In genomic region chr14:94904636-94905035, GRCh38 we compare ENCODE assay signal across 18 cellular contexts.
DNase-seq lines count a peak whose midpoint lies in the region; ATAC-seq and TF ChIP-seq lines count a peak whose summit lies in the region.
"Had no signal": no experiment of that assay in that cellular context is flagged by ENCODE, and none has a peak within 500 bp of the region (broad histone marks: within the 10 kb centered on the region; RNA-seq: fewer than 3 reads in every experiment).

No MANE protein-coding gene starts in this region.

- H3K14ac ChIP-seq in neuronal stem cell (ENCODE audit: low read length) = no peak overlapping the region

- H2BK5ac ChIP-seq in neuronal stem cell (ENCODE audit: low read length) = no peak overlapping the region

- H3K36me3 ChIP-seq in SJSA1 = no peaks in the 10 kb centered on the region
- H3K36me3 ChIP-seq in neuronal stem cell (replicated peaks in 1 of 2; ENCODE audit: control insufficient read depth in 2 of 2, insufficient read depth in 2 of 2, low read length in 2 of 2) = no peaks in the 10 kb centered on the region
- H3K36me3 ChIP-seq: BE2C, heart left ventricle, tibial artery had no signal

- H3K79me1 ChIP-seq in neuronal stem cell (ENCODE audit: low read depth, low read length) = no peaks in the 10 kb centered on the region

- H3K9me3 ChIP-seq in SJSA1 (replicated peaks) (no peaks in the 10 kb centered on the region), neuronal stem cell (replicated peaks in 1 of 2; ENCODE audit: control insufficient read depth in 2 of 2, insufficient read depth in 1 of 2, low read depth in 1 of 2, low read length in 2 of 2) (no peaks in the 10 kb centered on the region)
- H3K9me3 ChIP-seq: BE2C, heart left ventricle, tibial artery had no signal

- H4K8ac ChIP-seq in neuronal stem cell (ENCODE audit: low read depth, low read length) = no peak overlapping the region

- no peak overlapping the region for H3K18ac ChIP-seq in neuronal stem cell (ENCODE audit: low read length)

- H2BK12ac ChIP-seq in neuronal stem cell (ENCODE audit: low read length) = no peak overlapping the region

- no peak overlapping the region for H3K4ac ChIP-seq in neuronal stem cell (ENCODE audit: low read length)

- no peak overlapping the region for H2BK15ac ChIP-seq in neuronal stem cell (ENCODE audit: low read length)

- no peak for TF ChIP-seq CTCF in fibroblast of mammary gland (conservative IDR thresholded peaks at IDR 0.05; ENCODE audit: control insufficient read depth, insufficient read depth, low read depth, low read length)

- H3K27ac ChIP-seq in SJSA1 (peak overlapping the region; percentile 94), neuronal stem cell (replicated peaks; ENCODE audit: low read length) (peak overlapping the region; percentile 36)
- H3K27ac ChIP-seq: heart left ventricle, tibial artery had no signal

- no peak overlapping the region for H3K4me3 ChIP-seq in SJSA1
- no peak overlapping the region for H3K4me3 ChIP-seq in fibroblast of mammary gland (ENCODE audit: control insufficient read depth, low read depth, low read length)
- no peak overlapping the region for H3K4me3 ChIP-seq in neuronal stem cell (ENCODE audit: low read length in 2 of 2)
- H3K4me3 ChIP-seq: heart left ventricle, tibial artery had no signal

- H3K4me1 ChIP-seq in SJSA1 (replicated peaks) (peaks cover 26% of the 10 kb centered on the region), neuronal stem cell (ENCODE audit: control insufficient read depth in 2 of 2, insufficient read depth in 1 of 2, low read depth in 1 of 2, low read length in 2 of 2) (peaks cover 0 to 2% of the 10 kb centered on the region in 2 donors)
- H3K4me1 ChIP-seq: BE2C, heart left ventricle had no signal

- no peak overlapping the region for H2AFZ ChIP-seq in neuronal stem cell (ENCODE audit: low read length)

- no peak overlapping the region for H3K23ac ChIP-seq in neuronal stem cell (ENCODE audit: low read depth, low read length, poor library complexity)

- WGBS in neuronal stem cell (ENCODE audit: extremely low coverage in 2 of 2, insufficient read length in 2 of 2, insufficient replicate concordance in 1 of 2), 2 donors = no CpG with 5 or more reads among the region's 4 CpGs

- H3K27me3 ChIP-seq in SJSA1 (replicated peaks) = no peaks in the 10 kb centered on the region
- peaks cover 0 to 3% (median 0%) of the 10 kb centered on the region in 3 experiments for H3K27me3 ChIP-seq in neuronal stem cell (ENCODE audit: control insufficient read depth in 3 of 3, insufficient read depth in 3 of 3, low read depth in 1 of 3, low read length in 3 of 3)
- H3K27me3 ChIP-seq: tibial artery had no signal

- H2AK5ac ChIP-seq in neuronal stem cell (ENCODE audit: low read depth, low read length) = no peak overlapping the region

- H2BK120ac ChIP-seq in neuronal stem cell (ENCODE audit: low read depth, low read length) = no peak overlapping the region

- H3K9ac ChIP-seq in neuronal stem cell (ENCODE audit: low read depth, low read length, poor library complexity) = no peak overlapping the region

- H4K91ac ChIP-seq in neuronal stem cell (ENCODE audit: low read depth, low read length, poor library complexity) = no peak overlapping the region

- H3K4me2 ChIP-seq in neuronal stem cell (ENCODE audit: insufficient read depth, low read length, poor library complexity, severe bottlenecking) = no peak overlapping the region

- DNase-seq in GM03348 (ENCODE audit: low spot score) (peak; percentile 63), SJSA1 (ENCODE audit: low read depth in 1 of 2, low spot score in 2 of 2) (peak; percentile 67 to 86), fibroblast of mammary gland (ENCODE audit: low read depth) (peak; percentile 7), neuronal stem cell (ENCODE audit: low spot score) (peak; percentile 18), NCI-H446 (lab: John Stamatoyannopoulos, UW) (no peak)
- DNase-seq: BE2C; GF-D8; HCEC 1CT; heart left ventricle; NCI-H2029; NCI-H526; retina; stimulated activated CD4-positive, alpha-beta T cell treated with anti-CD3 and anti-CD28 coated beads, Interleukin-15, amount 100 ng/mL, for 24 hours; stimulated activated naive CD4-positive, alpha-beta T cell had no signal

- ATAC-seq in HG02970 (IDR thresholded peaks at IDR 0.05; ENCODE audit: low FRiP score, unreplicated experiment) (no peak), GM18517 (IDR thresholded peaks at IDR 0.05; ENCODE audit: unreplicated experiment) (no peak), GM18909 (IDR thresholded peaks at IDR 0.05; ENCODE audit: poor library complexity, unreplicated experiment) (no peak)
- ATAC-seq: heart left ventricle had no signal

Comparison
In these comparisons a context has a peak if more than half of its experiments do, and no peak if none do; other contexts are left out.
1. DNase-seq: peak in GM03348 (single experiment), SJSA1 (2 of 2), fibroblast of mammary gland (single experiment) and neuronal stem cell (single experiment); none in NCI-H446 (0 of 2).